In genomic region chrX:47513034-47513696, GRCh38 we compare ENCODE assay signal across 8 cellular contexts. TPM values are rescaled to one million over a fixed set of nuclear protein-coding genes. Genes with fewer than 3 reads are reported as not detected.
DNase-seq lines count a peak whose midpoint lies in the region; ATAC-seq and TF ChIP-seq lines count a peak whose summit lies in the region.
"Not testable (repeated sequence)": the region's sequence is repeated elsewhere in the genome, so short reads cannot be mapped to it uniquely, and the experiment has no call there.

No MANE protein-coding gene starts in this region.

- not testable (repeated sequence) for H3K79me2 ChIP-seq in SU-DHL-6 (ENCODE audit: insufficient read depth, low read length)

- peak; percentile 3 for DNase-seq in activated naive CD8-positive, alpha-beta T cell treated with anti-CD3 and anti-CD28 coated beads, Interleukin-2, amount 50 U/mL, for 24 hours
- not testable (repeated sequence) for DNase-seq in fibroblast of mammary gland (ENCODE audit: low read depth)
- DNase-seq in stimulated activated CD4-positive, alpha-beta T cell treated with anti-CD3 and anti-CD28 coated beads, Interleukin-4, amount 100 ng/mL, for 1 hour, result peak; percentile 26

- peak overlapping the region; percentile 35 to 85 (median 74); a peak in 21 of 22 replicates for H3K4me2 ChIP-seq in BLaER1 treated with 17β-estradiol and CSF1 and Interleukin-3, amounts not matched to agents 10 nM and 100 nM
- H3K4me2 ChIP-seq in SU-DHL-6 (ENCODE audit: low read depth, low read length, poor library complexity, severe bottlenecking), result peak overlapping the region; percentile 59

- not testable (repeated sequence) for H3K9me3 ChIP-seq in BLaER1 treated with 17β-estradiol and CSF1 and Interleukin-3, amounts not matched to agents 10 nM and 100 nM (replicated peaks in 1 of 11); SU-DHL-6 (ENCODE audit: insufficient read depth, low read length); mesodermal cell (ENCODE audit: control insufficient read depth, low read length)

- H3F3A ChIP-seq in SU-DHL-6 (ENCODE audit: insufficient read depth), result not testable (repeated sequence)

- ATAC-seq in GM21423 (IDR thresholded peaks at IDR 0.05; ENCODE audit: unreplicated experiment) (peak; percentile 61), HG03571 (IDR thresholded peaks at IDR 0.05; ENCODE audit: unreplicated experiment) (peak; percentile 85)
- ATAC-seq in activated naive CD8-positive, alpha-beta T cell treated with anti-CD3 and anti-CD28 coated beads, Interleukin-2, amount 50 U/mL, for 24 hours, result peak; percentile 57

- H3K4me1 ChIP-seq in BLaER1 treated with 17β-estradiol and CSF1 and Interleukin-3, amounts not matched to agents 10 nM and 100 nM, result peaks cover 5 to 41% (median 15%) of the 10 kb centered on the region in 10 experiments; a peak in 18 of 20 replicates
- not testable (repeated sequence) for H3K4me1 ChIP-seq in mesodermal cell (ENCODE audit: control insufficient read depth, insufficient read depth, low read length, poor library complexity, severe bottlenecking)

- not testable (repeated sequence) for H3K9me2 ChIP-seq in SU-DHL-6 (replicated peaks; ENCODE audit: insufficient read depth, low read length)

- 3% methylated on average over 6 of the region's 67 CpGs; no CpG with 5 or more reads in 1 of the 2 experiments for WGBS in mesodermal cell (ENCODE audit: insufficient coverage in 2 of 2), 2 experiments

- H3K27ac ChIP-seq in BLaER1 treated with 17β-estradiol and CSF1 and Interleukin-3, amounts not matched to agents 10 nM and 100 nM, result peak overlapping the region in 1 of 11 experiments; percentile 32; a peak in 1 of 22 replicates
- H3K27ac ChIP-seq in SU-DHL-6 (ENCODE audit: low read depth, low read length); mesodermal cell (ENCODE audit: low read depth, low read length, severe bottlenecking): not testable (repeated sequence)

- peak overlapping the region in 5 of 11 experiments; percentile 8 to 44 (median 33); a peak in 4 of 22 replicates for H3K9ac ChIP-seq in BLaER1 treated with 17β-estradiol and CSF1 and Interleukin-3, amounts not matched to agents 10 nM and 100 nM
- peak overlapping the region; percentile 44 for H3K9ac ChIP-seq in SU-DHL-6 (ENCODE audit: low read length)

- H3K36me3 Mint-ChIP-seq in activated naive CD8-positive, alpha-beta T cell treated with anti-CD3 and anti-CD28 coated beads, Interleukin-2, amount 50 U/mL, for 24 hours (ENCODE audit: low read depth), result not testable (repeated sequence)

- H3K4me3 Mint-ChIP-seq in activated naive CD8-positive, alpha-beta T cell treated with anti-CD3 and anti-CD28 coated beads, Interleukin-2, amount 50 U/mL, for 24 hours, result peak overlapping the region; percentile 77

- H3K27me3 ChIP-seq in BLaER1 treated with 17β-estradiol and CSF1 and Interleukin-3, amounts not matched to agents 10 nM and 100 nM, result peaks cover 9 to 27% (median 22%) of the 10 kb centered on the region in 11 experiments
- not testable (repeated sequence) for H3K27me3 ChIP-seq in SU-DHL-6 (ENCODE audit: low read length)

- TF ChIP-seq CTCF in SU-DHL-6 (IDR thresholded peaks at IDR 0.05; ENCODE audit: insufficient read depth, low read length, poor library complexity, severe bottlenecking); fibroblast of mammary gland (conservative IDR thresholded peaks at IDR 0.05; ENCODE audit: control insufficient read depth, insufficient read depth, low read depth, low read length): not testable (repeated sequence)

- H3K4me1 Mint-ChIP-seq in activated naive CD8-positive, alpha-beta T cell treated with anti-CD3 and anti-CD28 coated beads, Interleukin-2, amount 50 U/mL, for 24 hours, result not testable (repeated sequence)

- peak overlapping the region in 9 of 10 experiments; percentile 26 to 60 (median 50); a peak in 15 of 20 replicates for H3K4me3 ChIP-seq in BLaER1 treated with 17β-estradiol and CSF1 and Interleukin-3, amounts not matched to agents 10 nM and 100 nM
- H3K4me3 ChIP-seq in SU-DHL-6 (ENCODE audit: insufficient read depth, low read length, poor library complexity, severe bottlenecking), result peak overlapping the region; percentile 46
- peak overlapping the region; percentile 43 for H3K4me3 ChIP-seq in fibroblast of mammary gland (ENCODE audit: control insufficient read depth, low read depth, low read length)
- peak overlapping the region; percentile 36 for H3K4me3 ChIP-seq in mesodermal cell (ENCODE audit: extremely low read depth, insufficient read depth, low read length, poor library complexity, severe bottlenecking)

- peak overlapping the region; percentile 49 for H3K27ac Mint-ChIP-seq in activated naive CD8-positive, alpha-beta T cell treated with anti-CD3 and anti-CD28 coated beads, Interleukin-2, amount 50 U/mL, for 24 hours

- H3K27me3 Mint-ChIP-seq in activated naive CD8-positive, alpha-beta T cell treated with anti-CD3 and anti-CD28 coated beads, Interleukin-2, amount 50 U/mL, for 24 hours, result not testable (repeated sequence)

- H3K36me3 ChIP-seq in BLaER1 treated with 17β-estradiol and CSF1 and Interleukin-3, amounts not matched to agents 10 nM and 100 nM; SU-DHL-6 (ENCODE audit: low read length); mesodermal cell (ENCODE audit: control insufficient read depth, insufficient read depth, low read length): not testable (repeated sequence)

- H3K9me3 Mint-ChIP-seq in activated naive CD8-positive, alpha-beta T cell treated with anti-CD3 and anti-CD28 coated beads, Interleukin-2, amount 50 U/mL, for 24 hours, result not testable (repeated sequence)

- not testable (repeated sequence) for H4K20me1 ChIP-seq in BLaER1 treated with 17β-estradiol and CSF1 and Interleukin-3, amounts not matched to agents 10 nM and 100 nM; SU-DHL-6 (ENCODE audit: low read depth, low read length)

- peak overlapping the region; percentile 65 for H2AFZ ChIP-seq in SU-DHL-6 (ENCODE audit: low read depth, low read length, severe bottlenecking)

RNA-seq across cellular contexts. Expression of gene ZNF41, which starts 30.1 kb away (rescaled TPM):
- 4.8 TPM for polyA plus RNA-seq in mesodermal cell (2013, experiment 1 of 2)
- polyA plus RNA-seq in mesodermal cell (2013, experiment 2 of 2), result 4.9 TPM

RNA-seq across cellular contexts. Expression of gene ARAF, which starts 47.8 kb away (rescaled TPM):
- 34.7 TPM for polyA plus RNA-seq in mesodermal cell (2013, experiment 1 of 2)
- polyA plus RNA-seq in mesodermal cell (2013, experiment 2 of 2), result 34.6 TPM
